ENCODE assay signal across 6 cellular contexts in genomic region chr16:18306066-18306465, GRCh38. TPM values are rescaled to one million over a fixed set of nuclear protein-coding genes. Genes with fewer than 3 reads are reported as not detected.
A peak's percentile ranks its signal among the peaks of the same experiment; 100 is the strongest.
DNase-seq lines count a peak whose midpoint lies in the region; ATAC-seq and TF ChIP-seq lines count a peak whose summit lies in the region.
"Not testable (repeated sequence)": the region's sequence is repeated elsewhere in the genome, so short reads cannot be mapped to it uniquely, and the experiment has no call there.
"Had no signal": no experiment of that assay in that cellular context is flagged by ENCODE, and none has a peak within 500 bp of the region (broad histone marks: within the 10 kb centered on the region; RNA-seq: fewer than 3 reads in every experiment).

No MANE protein-coding gene starts in this region.

- peak; percentile 98 for ATAC-seq in GM23338
- peak; percentile 76 for ATAC-seq in HCT116
- ATAC-seq in WTC11, result peak; percentile 98

- not testable (repeated sequence) for H3K4me2 ChIP-seq in GM23338; HCT116 (ENCODE audit: low read length)

- H3K36me3 ChIP-seq in GM23338 (ENCODE audit: insufficient read depth); HCT116 (ENCODE audit: control insufficient read depth in 1 of 2, insufficient read depth in 2 of 2, low read length in 2 of 2); endodermal cell (ENCODE audit: control insufficient read depth, insufficient read depth, low read length): not testable (repeated sequence)

- CTCF ChIA-PET in HCT116 (lab: Charles Lee); WTC11 (lab: Charles Lee): not testable (repeated sequence)

- TF ChIP-seq POLR2A in HCT116 (IDR thresholded peaks at IDR 0.05; ENCODE audit: borderline replicate concordance, extremely low read depth, insufficient read depth, insufficient read length), result not testable (repeated sequence)

- not testable (repeated sequence) for H3K9me3 ChIP-seq in HCT116 (ENCODE audit: control insufficient read depth in 1 of 2, insufficient read depth in 1 of 2, low read depth in 1 of 2, low read length in 2 of 2); endodermal cell (ENCODE audit: control insufficient read depth, low read length)

- not testable (repeated sequence) for DNase-seq in GM23338 (ENCODE audit: low spot score); HCT116 (ENCODE audit: low read depth, low spot score)
- peak; percentile 12 for DNase-seq in WTC11 (ENCODE audit: low spot score)
- DNase-seq in endodermal cell, result peak; percentile 29
- DNase-seq in medulla oblongata (ENCODE audit: extremely low spot score), result peak; percentile 0

- not testable (repeated sequence) for H3K36me3 Mint-ChIP-seq in GM23338 (ENCODE audit: low read depth); WTC11; endodermal cell (ENCODE audit: low read depth)

- not testable (repeated sequence) for H3K27ac ChIP-seq in GM23338 (ENCODE audit: low read depth); HCT116 (ENCODE audit: low read depth, low read length); endodermal cell (ENCODE audit: low read depth, low read length)

- H3K9ac ChIP-seq in HCT116 (ENCODE audit: low read length); endodermal cell (ENCODE audit: extremely low read depth, low read length, poor library complexity, severe bottlenecking): not testable (repeated sequence)

- not testable (repeated sequence) for H3K9me2 ChIP-seq in GM23338 (ENCODE audit: insufficient read depth); HCT116 (ENCODE audit: insufficient read depth)

- H4K20me1 ChIP-seq in GM23338 (replicated peaks; ENCODE audit: insufficient read depth); HCT116 (ENCODE audit: insufficient read depth): not testable (repeated sequence)

- RAD21 ChIA-PET in HCT116 (lab: Charles Lee; ENCODE audit: low non-redundant PET in 1 of 2, low total read pairs in 2 of 2, uncharacterized antibody in 2 of 2, unreplicated experiment in 2 of 2), result not testable (repeated sequence)

- not testable (repeated sequence) for H3K4me3 ChIP-seq in GM23338; HCT116 (replicated peaks in 1 of 2; ENCODE audit: low read depth in 1 of 2, low read length in 2 of 2); endodermal cell (ENCODE audit: low read length)

- intact Hi-C loops in HCT116 (cut with micrococcal nuclease), result not testable (repeated sequence)

- WGBS in endodermal cell (ENCODE audit: insufficient coverage in 1 of 2, insufficient read length in 1 of 2), 2 experiments, result 93% methylated on average over 3 of the region's 5 CpGs; no CpG with 5 or more reads in 1 of the 2 experiments

- not testable (repeated sequence) for H3K79me2 ChIP-seq in GM23338 (replicated peaks; ENCODE audit: insufficient read depth); HCT116 (ENCODE audit: insufficient read depth, low read length)

- not testable (repeated sequence) for H3K4me1 Mint-ChIP-seq in GM23338, WTC11, endodermal cell

- H3K27ac Mint-ChIP-seq in GM23338, WTC11, endodermal cell: not testable (repeated sequence)

- TF ChIP-seq RAD21 in HCT116 (IDR thresholded peaks at IDR 0.05; ENCODE audit: low read depth), result not testable (repeated sequence)

- not testable (repeated sequence) for TF ChIP-seq CTCF in GM23338 (conservative IDR thresholded peaks at IDR 0.05; ENCODE audit: low read depth in 2 of 2); HCT116 (IDR thresholded peaks at IDR 0.05 in 2 of 3, conservative IDR thresholded peaks at IDR 0.05 in 1 of 3; ENCODE audit: borderline replicate concordance in 1 of 3, insufficient read depth in 1 of 3, low read depth in 2 of 3, low read length in 2 of 3); WTC11 (IDR thresholded peaks at IDR 0.05); endodermal cell (conservative IDR thresholded peaks at IDR 0.05)

- not testable (repeated sequence) for H3K9me3 Mint-ChIP-seq in GM23338, WTC11, endodermal cell

- H3F3A ChIP-seq in GM23338 (replicated peaks; ENCODE audit: low read depth), result not testable (repeated sequence)

- not testable (repeated sequence) for BruUV-seq in HCT116 (replicated peaks; lab: Mats Ljungman, UMichigan)

- H3K4me3 Mint-ChIP-seq in GM23338, WTC11, endodermal cell: not testable (repeated sequence)

- not testable (repeated sequence) for H2AFZ ChIP-seq in GM23338; HCT116 (ENCODE audit: low read depth, low read length, poor library complexity, severe bottlenecking)

- not testable (repeated sequence) for H3K4me1 ChIP-seq in GM23338 (ENCODE audit: insufficient read depth); HCT116 (ENCODE audit: control insufficient read depth in 1 of 2, insufficient read depth in 2 of 2, low read length in 2 of 2); endodermal cell (ENCODE audit: control insufficient read depth, insufficient read depth, low read length)

- H3K27me3 ChIP-seq in GM23338 (ENCODE audit: insufficient read depth); HCT116 (ENCODE audit: insufficient read depth, low read length); endodermal cell (ENCODE audit: control insufficient read depth, insufficient read depth, low read length, poor library complexity, severe bottlenecking): not testable (repeated sequence)

- H3K27me3 Mint-ChIP-seq in GM23338 (ENCODE audit: insufficient read depth, low read depth, poor library complexity); WTC11 (ENCODE audit: low read depth); endodermal cell (ENCODE audit: insufficient read depth): not testable (repeated sequence)

- POLR2A ChIA-PET in HCT116 (lab: Charles Lee); WTC11 (lab: Charles Lee): not testable (repeated sequence)

RNA-seq across cellular contexts. Expression of gene NPIPA8, which starts 30.5 kb away (rescaled TPM):
- 16.7 TPM in 1 of 2 replicates, not detected in the other for total RNA-seq in GM23338 (2014; rRNA removed; shearing (Covaris generic))
- not detected in 2 replicates for polyA plus RNA-seq in GM23338 (2016; fragmentation: Nextera tagmentation; extraction: Ambion mirVana)
- total RNA-seq in HCT116 (2021; ENCODE audit: unreplicated experiment) (0.81 TPM), WTC11 (2021) (6.8 to 32.4 TPM (median 22.7 TPM) in 3 replicates), endodermal cell (1 to 10 TPM; 1.1 TPM)
- 0.07 and 0.45 TPM in 2 replicates for polyA plus RNA-seq in HCT116 (2012)
- polyA plus RNA-seq in endodermal cell (2013, experiment 1 of 2), result 23.8 TPM
- polyA plus RNA-seq in endodermal cell (2013, experiment 2 of 2), result 23.1 TPM
- total RNA-seq: Calu3 had no signal
